ENCODE assay signal across 12 cellular contexts in the genomic region with DNA sequence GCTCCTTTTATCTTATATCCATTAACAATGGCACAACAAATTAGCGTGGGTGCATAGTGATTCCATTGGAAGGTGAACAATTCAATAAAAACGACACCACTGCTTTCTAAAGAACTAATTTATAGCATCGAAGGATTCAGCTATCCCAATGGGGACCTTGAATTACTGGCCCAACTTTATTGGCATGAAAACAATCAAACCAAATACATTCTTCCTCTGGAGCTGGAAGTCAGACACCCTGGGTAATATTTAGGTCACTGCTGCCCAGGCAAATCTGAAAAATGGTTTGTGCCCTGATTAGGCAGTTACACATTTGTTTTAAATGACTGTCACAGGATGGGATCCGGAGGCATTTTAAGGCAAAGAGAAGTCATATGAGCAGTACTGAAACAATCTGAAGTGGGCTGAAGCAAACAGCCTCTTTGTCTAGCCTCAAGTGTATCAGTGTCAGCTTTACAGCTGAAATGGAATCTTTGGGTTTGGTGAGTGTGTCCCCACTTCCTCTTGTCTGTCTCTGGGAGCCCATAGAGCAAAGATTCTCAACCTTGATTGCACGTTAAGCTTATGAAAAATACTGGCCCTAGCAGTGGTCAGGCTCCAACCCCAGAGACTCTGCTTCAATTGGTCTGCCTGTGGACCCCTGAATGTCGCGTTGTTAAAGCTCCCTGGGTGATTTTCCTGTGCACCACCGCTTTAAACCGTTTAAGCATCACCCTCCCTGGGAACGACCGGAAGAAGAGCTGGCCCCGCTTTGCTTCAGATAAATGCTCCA. TPM values are rescaled to one million over a fixed set of nuclear protein-coding genes. Genes with fewer than 3 reads are reported as not detected.
DNase-seq lines count a peak whose midpoint lies in the region; ATAC-seq lines count a peak whose summit lies in the region.
"Had no signal": no experiment of that assay in that cellular context is flagged by ENCODE, and none has a peak within 500 bp of the region (broad histone marks: within the 10 kb centered on the region; RNA-seq: fewer than 3 reads in every experiment).

No MANE protein-coding gene starts in this region.

- no peak overlapping the region for H3K4me3 ChIP-seq in neuronal stem cell (ENCODE audit: low read length in 2 of 2)
- H3K4me3 ChIP-seq: hepatocyte, MG63, SJSA1, uterus had no signal

- peak overlapping the region; percentile 84 for H2AFZ ChIP-seq in neuronal stem cell (ENCODE audit: low read length)
- H2AFZ ChIP-seq: hepatocyte had no signal

- no peaks in the 10 kb centered on the region for H3K36me3 Mint-ChIP-seq in activated naive CD4-positive, alpha-beta T cell treated with anti-CD3 and anti-CD28 coated beads, Interleukin-2, amount 50 U/mL, for 72 hours

- peaks cover 0 to under 1% of the 10 kb centered on the region in 2 donors for H3K9me3 Mint-ChIP-seq in activated naive CD4-positive, alpha-beta T cell treated with anti-CD3 and anti-CD28 coated beads, Interleukin-2, amount 50 U/mL, for 72 hours

- H3K79me1 ChIP-seq in neuronal stem cell (ENCODE audit: low read depth, low read length): no peaks in the 10 kb centered on the region

- no peak overlapping the region for H3K4me2 ChIP-seq in neuronal stem cell (ENCODE audit: insufficient read depth, low read length, poor library complexity, severe bottlenecking)
- H3K4me2 ChIP-seq: hepatocyte had no signal

- no peak overlapping the region for H2BK12ac ChIP-seq in neuronal stem cell (ENCODE audit: low read length)

- no peak overlapping the region for H2BK5ac ChIP-seq in neuronal stem cell (ENCODE audit: low read length)

- H2AK5ac ChIP-seq in neuronal stem cell (ENCODE audit: low read depth, low read length): no peak overlapping the region

- H3K27ac ChIP-seq in neuronal stem cell (replicated peaks; ENCODE audit: low read length): no peak overlapping the region
- H3K27ac ChIP-seq: hepatocyte, SJSA1, uterus had no signal

- peak; percentile 46 for ATAC-seq in HG02870 (IDR thresholded peaks at IDR 0.05; ENCODE audit: unreplicated experiment)
- ATAC-seq in activated naive CD4-positive, alpha-beta T cell treated with anti-CD3 and anti-CD28 coated beads, Interleukin-2, amount 50 U/mL, for 72 hours: peak; percentile 28 to 53
- ATAC-seq in GM19397 (IDR thresholded peaks at IDR 0.05; ENCODE audit: unreplicated experiment): no peak
- ATAC-seq in GM18520 (IDR thresholded peaks at IDR 0.05; ENCODE audit: unreplicated experiment): no peak

- no peak overlapping the region for H3K23ac ChIP-seq in neuronal stem cell (ENCODE audit: low read depth, low read length, poor library complexity)

- H3K27ac Mint-ChIP-seq in activated naive CD4-positive, alpha-beta T cell treated with anti-CD3 and anti-CD28 coated beads, Interleukin-2, amount 50 U/mL, for 72 hours: peak overlapping the region; percentile 70 to 87

- H3K14ac ChIP-seq in neuronal stem cell (ENCODE audit: low read length): no peak overlapping the region

- no peak overlapping the region for H3K18ac ChIP-seq in neuronal stem cell (ENCODE audit: low read length)

- H3K9me3 ChIP-seq in neuronal stem cell (replicated peaks in 1 of 2; ENCODE audit: control insufficient read depth in 2 of 2, insufficient read depth in 1 of 2, low read depth in 1 of 2, low read length in 2 of 2): no peaks in the 10 kb centered on the region
- H3K9me3 ChIP-seq: MG63, SJSA1, uterus had no signal

- no peak overlapping the region for H4K91ac ChIP-seq in neuronal stem cell (ENCODE audit: low read depth, low read length, poor library complexity)

- no peaks in the 10 kb centered on the region for H3K27me3 ChIP-seq in neuronal stem cell (ENCODE audit: control insufficient read depth in 3 of 3, insufficient read depth in 3 of 3, low read depth in 1 of 3, low read length in 3 of 3)
- H3K27me3 ChIP-seq: hepatocyte, MG63, SJSA1, uterus had no signal

- H2BK120ac ChIP-seq in neuronal stem cell (ENCODE audit: low read depth, low read length): no peak overlapping the region

- peaks cover 34 to 52% of the 10 kb centered on the region in 2 donors for H3K4me1 ChIP-seq in neuronal stem cell (ENCODE audit: control insufficient read depth in 2 of 2, insufficient read depth in 1 of 2, low read depth in 1 of 2, low read length in 2 of 2)
- H3K4me1 ChIP-seq: uterus had no signal

- peak; percentile 44 for DNase-seq in NCI-H2107 treated with DMSO at 0.1 percent for 48 hours (lab: John Stamatoyannopoulos, UW; ENCODE audit: unreplicated experiment)
- DNase-seq in NCI-H2107 (lab: John Stamatoyannopoulos, UW): no peak
- DNase-seq in activated naive CD4-positive, alpha-beta T cell treated with anti-CD3 and anti-CD28 coated beads, Interleukin-2, amount 50 U/mL, for 72 hours (ENCODE audit: low spot score in 2 of 2): no peak
- DNase-seq in neuronal stem cell (ENCODE audit: low spot score): no peak
- DNase-seq in NAMALWA (ENCODE audit: low spot score): no peak
- DNase-seq: MG63, uterus had no signal

- WGBS in neuronal stem cell (ENCODE audit: extremely low coverage in 2 of 2, insufficient read length in 2 of 2, insufficient replicate concordance in 1 of 2), 2 donors: no CpG with 5 or more reads among the region's 12 CpGs

- H3K36me3 ChIP-seq in neuronal stem cell (replicated peaks in 1 of 2; ENCODE audit: control insufficient read depth in 2 of 2, insufficient read depth in 2 of 2, low read length in 2 of 2): no peaks in the 10 kb centered on the region
- H3K36me3 ChIP-seq: MG63, SJSA1, uterus had no signal

- H3K4ac ChIP-seq in neuronal stem cell (ENCODE audit: low read length): no peak overlapping the region

- no peak overlapping the region for H3K9ac ChIP-seq in neuronal stem cell (ENCODE audit: low read depth, low read length, poor library complexity)

- H2BK15ac ChIP-seq in neuronal stem cell (ENCODE audit: low read length): no peak overlapping the region

- H4K8ac ChIP-seq in neuronal stem cell (ENCODE audit: low read depth, low read length): no peak overlapping the region

RNA-seq across cellular contexts. Expression of a gene that starts 30.3 kb away (rescaled TPM):
- total RNA-seq in activated naive CD4-positive, alpha-beta T cell treated with anti-CD3 and anti-CD28 coated beads, Interleukin-2, amount 50 U/mL, for 72 hours: 10 to 100 TPM; 12.4 to 15.6 TPM
- 5.4 TPM for polyA plus RNA-seq in neuronal stem cell (2013, experiment 1 of 2)
- polyA plus RNA-seq in neuronal stem cell (2013, experiment 2 of 2): 5.2 TPM

Comparison
In these comparisons a context has a peak if more than half of its experiments do, and no peak if none do; other contexts are left out.
1. ATAC-seq: peak in HG02870 (single experiment) and activated naive CD4-positive, alpha-beta T cell treated with anti-CD3 and anti-CD28 coated beads, Interleukin-2, amount 50 U/mL, for 72 hours (2 of 2); none in GM19397 (single experiment) and GM18520 (single experiment).